1 cellular context compared by ENCODE assay signal in genomic region chr7:107169120-107170050, GRCh38.
TF ChIP-seq lines count a peak whose summit lies in the region.

No MANE protein-coding gene starts in this region.

TF ChIP-seq in HepG2, 621 proteins besides CTCF, POLR2A, EP300 and RAD21 (continued from another document and continues in another):
- no peak for TF ChIP-seq ZNF142 (CRISPR knock-in tag; IDR thresholded peaks at IDR 0.05)
- no peak for TF ChIP-seq RNF219 (CRISPR knock-in tag; IDR thresholded peaks at IDR 0.05)
- TF ChIP-seq, protein P1, sequence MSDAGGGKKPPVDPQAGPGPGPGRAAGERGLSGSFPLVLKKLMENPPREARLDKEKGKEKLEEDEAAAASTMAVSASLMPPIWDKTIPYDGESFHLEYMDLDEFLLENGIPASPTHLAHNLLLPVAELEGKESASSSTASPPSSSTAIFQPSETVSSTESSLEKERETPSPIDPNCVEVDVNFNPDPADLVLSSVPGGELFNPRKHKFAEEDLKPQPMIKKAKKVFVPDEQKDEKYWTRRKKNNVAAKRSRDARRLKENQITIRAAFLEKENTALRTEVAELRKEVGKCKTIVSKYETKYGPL (CRISPR knock-in tag; IDR thresholded peaks at IDR 0.05), result no peak
- TF ChIP-seq RORA (CRISPR knock-in tag; IDR thresholded peaks at IDR 0.05), result no peak
- TF ChIP-seq ADNP (CRISPR knock-in tag; IDR thresholded peaks at IDR 0.05), result no peak
- peak; percentile 70; the same call in 1 of the 2 replicates for TF ChIP-seq ZNF746 (CRISPR knock-in tag; IDR thresholded peaks at IDR 0.05)
- 0 out of 2 replicates have a peak, but pooled peaks have one; percentile 52 for TF ChIP-seq BRD4 (CRISPR knock-in tag; IDR thresholded peaks at IDR 0.05)
- TF ChIP-seq ZNF773 (CRISPR knock-in tag; IDR thresholded peaks at IDR 0.05; ENCODE audit: borderline replicate concordance), result no peak
- no peak for TF ChIP-seq FOSL1 (CRISPR knock-in tag; IDR thresholded peaks at IDR 0.05; ENCODE audit: borderline replicate concordance)
- no peak for TF ChIP-seq ZNF615 (CRISPR knock-in tag; IDR thresholded peaks at IDR 0.05; ENCODE audit: borderline replicate concordance)
- no peak for TF ChIP-seq SYNCRIP (IDR thresholded peaks at IDR 0.05; ENCODE audit: insufficient read depth, low read depth, low read length)
- no peak for TF ChIP-seq ZNF644 (CRISPR knock-in tag; IDR thresholded peaks at IDR 0.05; ENCODE audit: low read depth)
- peak; percentile 73 for TF ChIP-seq ZNF143 (CRISPR knock-in tag; IDR thresholded peaks at IDR 0.05)
- no peak for TF ChIP-seq ELF4 (CRISPR knock-in tag; IDR thresholded peaks at IDR 0.05; ENCODE audit: borderline replicate concordance)
- peak; percentile 61; the same call in 1 of the 2 replicates for TF ChIP-seq ZBTB20 (CRISPR knock-in tag; IDR thresholded peaks at IDR 0.05; ENCODE audit: borderline replicate concordance, low read depth)
- peak; percentile 86 for TF ChIP-seq KDM2A (CRISPR knock-in tag; IDR thresholded peaks at IDR 0.05; ENCODE audit: borderline replicate concordance, low read depth)
- peak; percentile 65 for TF ChIP-seq TBL1XR1 (IDR thresholded peaks at IDR 0.05; ENCODE audit: borderline replicate concordance, low read length, partially characterized antibody)
- TF ChIP-seq POLR2AphosphoS2 (IDR thresholded peaks at IDR 0.05; ENCODE audit: low read depth, low read length), result no peak
- 0 out of 2 replicates have a peak, but pooled peaks have one; percentile 27 for TF ChIP-seq ZNF367 (CRISPR knock-in tag; IDR thresholded peaks at IDR 0.05; ENCODE audit: borderline replicate concordance)
- TF ChIP-seq, protein P2, sequence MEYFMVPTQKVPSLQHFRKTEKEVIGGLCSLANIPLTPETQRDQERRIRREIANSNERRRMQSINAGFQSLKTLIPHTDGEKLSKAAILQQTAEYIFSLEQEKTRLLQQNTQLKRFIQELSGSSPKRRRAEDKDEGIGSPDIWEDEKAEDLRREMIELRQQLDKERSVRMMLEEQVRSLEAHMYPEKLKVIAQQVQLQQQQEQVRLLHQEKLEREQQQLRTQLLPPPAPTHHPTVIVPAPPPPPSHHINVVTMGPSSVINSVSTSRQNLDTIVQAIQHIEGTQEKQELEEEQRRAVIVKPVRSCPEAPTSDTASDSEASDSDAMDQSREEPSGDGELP (IDR thresholded peaks at IDR 0.05; ENCODE audit: borderline replicate concordance, low read depth), result peak; percentile 49; the same call in 1 of the 2 replicates
- no peak for TF ChIP-seq XBP1 (CRISPR knock-in tag; IDR thresholded peaks at IDR 0.05)
- TF ChIP-seq FOXM1 (CRISPR knock-in tag; IDR thresholded peaks at IDR 0.05), result no peak
- TF ChIP-seq, protein P3, sequence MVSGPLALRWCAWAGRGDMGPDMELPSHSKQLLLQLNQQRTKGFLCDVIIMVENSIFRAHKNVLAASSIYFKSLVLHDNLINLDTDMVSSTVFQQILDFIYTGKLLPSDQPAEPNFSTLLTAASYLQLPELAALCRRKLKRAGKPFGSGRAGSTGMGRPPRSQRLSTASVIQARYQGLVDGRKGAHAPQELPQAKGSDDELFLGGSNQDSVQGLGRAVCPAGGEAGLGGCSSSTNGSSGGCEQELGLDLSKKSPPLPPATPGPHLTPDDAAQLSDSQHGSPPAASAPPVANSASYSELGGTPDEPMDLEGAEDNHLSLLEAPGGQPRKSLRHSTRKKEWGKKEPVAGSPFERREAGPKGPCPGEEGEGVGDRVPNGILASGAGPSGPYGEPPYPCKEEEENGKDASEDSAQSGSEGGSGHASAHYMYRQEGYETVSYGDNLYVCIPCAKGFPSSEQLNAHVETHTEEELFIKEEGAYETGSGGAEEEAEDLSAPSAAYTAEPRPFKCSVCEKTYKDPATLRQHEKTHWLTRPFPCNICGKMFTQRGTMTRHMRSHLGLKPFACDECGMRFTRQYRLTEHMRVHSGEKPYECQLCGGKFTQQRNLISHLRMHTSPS (CRISPR knock-in tag; IDR thresholded peaks at IDR 0.05; ENCODE audit: low read depth), result 0 out of 2 replicates have a peak, but pooled peaks have one; percentile 18
- TF ChIP-seq NCOA1 (CRISPR knock-in tag; IDR thresholded peaks at IDR 0.05), result peak; percentile 83
- TF ChIP-seq ZFYVE20 (CRISPR knock-in tag; IDR thresholded peaks at IDR 0.05; ENCODE audit: borderline replicate concordance, low read depth), result no peak
- TF ChIP-seq MIER3 (CRISPR knock-in tag; IDR thresholded peaks at IDR 0.05; ENCODE audit: borderline replicate concordance), result peak; percentile 86; the same call in 1 of the 2 replicates
- no peak for TF ChIP-seq ZBTB40 (IDR thresholded peaks at IDR 0.05)
- TF ChIP-seq ZBTB40 (CRISPR knock-in tag; IDR thresholded peaks at IDR 0.05), result peak; percentile 55; the same call in 1 of the 2 replicates
- peak; percentile 65; the same call in 1 of the 2 replicates for TF ChIP-seq ZNF768 (CRISPR knock-in tag; IDR thresholded peaks at IDR 0.05)
- TF ChIP-seq FOXA3 (CRISPR knock-in tag; IDR thresholded peaks at IDR 0.05), result peak; percentile 54; the same call in 1 of the 2 replicates
- TF ChIP-seq ZNF331 (CRISPR knock-in tag; IDR thresholded peaks at IDR 0.05), result peak; percentile 91
- no peak for TF ChIP-seq SMAD9 (CRISPR knock-in tag; IDR thresholded peaks at IDR 0.05)
- no peak for TF ChIP-seq ZNF296 (CRISPR knock-in tag; conservative IDR thresholded peaks at IDR 0.05)
- TF ChIP-seq MIXL1 (CRISPR knock-in tag; IDR thresholded peaks at IDR 0.05), result 0 out of 2 replicates have a peak, but pooled peaks have one; percentile 16
- no peak for TF ChIP-seq ZNF382 (CRISPR knock-in tag; IDR thresholded peaks at IDR 0.05; ENCODE audit: borderline replicate concordance)
- no peak for TF ChIP-seq ZNF484 (CRISPR knock-in tag; IDR thresholded peaks at IDR 0.05; ENCODE audit: borderline replicate concordance, low read depth)
- TF ChIP-seq ZSCAN9 (CRISPR knock-in tag; IDR thresholded peaks at IDR 0.05; ENCODE audit: borderline replicate concordance), result no peak
- no peak for TF ChIP-seq NFE2 (CRISPR knock-in tag; IDR thresholded peaks at IDR 0.05)
- TF ChIP-seq ZNF782 (CRISPR knock-in tag; IDR thresholded peaks at IDR 0.05; ENCODE audit: borderline replicate concordance), result no peak
